1 cellular context compared by ENCODE assay signal in the genomic region with DNA sequence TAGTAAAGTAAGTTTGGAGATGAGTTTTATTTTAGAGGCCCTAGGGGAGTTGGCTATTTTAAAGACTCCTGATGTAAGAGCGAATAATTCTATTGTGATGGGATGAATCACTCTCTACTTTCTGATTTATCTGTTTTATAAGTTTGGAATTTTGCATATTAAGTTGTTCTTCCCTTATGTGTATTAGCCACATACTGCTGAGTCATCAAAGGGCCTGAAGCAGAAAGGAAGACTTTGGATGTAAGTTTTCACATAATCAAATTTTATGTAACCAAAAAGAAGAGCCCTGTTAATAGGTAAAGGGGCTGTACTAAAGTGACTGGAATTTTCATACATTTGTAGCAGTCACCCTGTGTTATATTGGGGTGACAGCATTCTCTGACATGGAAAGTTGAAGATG.
TF ChIP-seq lines count a peak whose summit lies in the region.

No MANE protein-coding gene starts in this region.

TF ChIP-seq in K562, 482 proteins besides CTCF, POLR2A, EP300 and RAD21 (continued from another document):
- TF ChIP-seq, protein P1, sequence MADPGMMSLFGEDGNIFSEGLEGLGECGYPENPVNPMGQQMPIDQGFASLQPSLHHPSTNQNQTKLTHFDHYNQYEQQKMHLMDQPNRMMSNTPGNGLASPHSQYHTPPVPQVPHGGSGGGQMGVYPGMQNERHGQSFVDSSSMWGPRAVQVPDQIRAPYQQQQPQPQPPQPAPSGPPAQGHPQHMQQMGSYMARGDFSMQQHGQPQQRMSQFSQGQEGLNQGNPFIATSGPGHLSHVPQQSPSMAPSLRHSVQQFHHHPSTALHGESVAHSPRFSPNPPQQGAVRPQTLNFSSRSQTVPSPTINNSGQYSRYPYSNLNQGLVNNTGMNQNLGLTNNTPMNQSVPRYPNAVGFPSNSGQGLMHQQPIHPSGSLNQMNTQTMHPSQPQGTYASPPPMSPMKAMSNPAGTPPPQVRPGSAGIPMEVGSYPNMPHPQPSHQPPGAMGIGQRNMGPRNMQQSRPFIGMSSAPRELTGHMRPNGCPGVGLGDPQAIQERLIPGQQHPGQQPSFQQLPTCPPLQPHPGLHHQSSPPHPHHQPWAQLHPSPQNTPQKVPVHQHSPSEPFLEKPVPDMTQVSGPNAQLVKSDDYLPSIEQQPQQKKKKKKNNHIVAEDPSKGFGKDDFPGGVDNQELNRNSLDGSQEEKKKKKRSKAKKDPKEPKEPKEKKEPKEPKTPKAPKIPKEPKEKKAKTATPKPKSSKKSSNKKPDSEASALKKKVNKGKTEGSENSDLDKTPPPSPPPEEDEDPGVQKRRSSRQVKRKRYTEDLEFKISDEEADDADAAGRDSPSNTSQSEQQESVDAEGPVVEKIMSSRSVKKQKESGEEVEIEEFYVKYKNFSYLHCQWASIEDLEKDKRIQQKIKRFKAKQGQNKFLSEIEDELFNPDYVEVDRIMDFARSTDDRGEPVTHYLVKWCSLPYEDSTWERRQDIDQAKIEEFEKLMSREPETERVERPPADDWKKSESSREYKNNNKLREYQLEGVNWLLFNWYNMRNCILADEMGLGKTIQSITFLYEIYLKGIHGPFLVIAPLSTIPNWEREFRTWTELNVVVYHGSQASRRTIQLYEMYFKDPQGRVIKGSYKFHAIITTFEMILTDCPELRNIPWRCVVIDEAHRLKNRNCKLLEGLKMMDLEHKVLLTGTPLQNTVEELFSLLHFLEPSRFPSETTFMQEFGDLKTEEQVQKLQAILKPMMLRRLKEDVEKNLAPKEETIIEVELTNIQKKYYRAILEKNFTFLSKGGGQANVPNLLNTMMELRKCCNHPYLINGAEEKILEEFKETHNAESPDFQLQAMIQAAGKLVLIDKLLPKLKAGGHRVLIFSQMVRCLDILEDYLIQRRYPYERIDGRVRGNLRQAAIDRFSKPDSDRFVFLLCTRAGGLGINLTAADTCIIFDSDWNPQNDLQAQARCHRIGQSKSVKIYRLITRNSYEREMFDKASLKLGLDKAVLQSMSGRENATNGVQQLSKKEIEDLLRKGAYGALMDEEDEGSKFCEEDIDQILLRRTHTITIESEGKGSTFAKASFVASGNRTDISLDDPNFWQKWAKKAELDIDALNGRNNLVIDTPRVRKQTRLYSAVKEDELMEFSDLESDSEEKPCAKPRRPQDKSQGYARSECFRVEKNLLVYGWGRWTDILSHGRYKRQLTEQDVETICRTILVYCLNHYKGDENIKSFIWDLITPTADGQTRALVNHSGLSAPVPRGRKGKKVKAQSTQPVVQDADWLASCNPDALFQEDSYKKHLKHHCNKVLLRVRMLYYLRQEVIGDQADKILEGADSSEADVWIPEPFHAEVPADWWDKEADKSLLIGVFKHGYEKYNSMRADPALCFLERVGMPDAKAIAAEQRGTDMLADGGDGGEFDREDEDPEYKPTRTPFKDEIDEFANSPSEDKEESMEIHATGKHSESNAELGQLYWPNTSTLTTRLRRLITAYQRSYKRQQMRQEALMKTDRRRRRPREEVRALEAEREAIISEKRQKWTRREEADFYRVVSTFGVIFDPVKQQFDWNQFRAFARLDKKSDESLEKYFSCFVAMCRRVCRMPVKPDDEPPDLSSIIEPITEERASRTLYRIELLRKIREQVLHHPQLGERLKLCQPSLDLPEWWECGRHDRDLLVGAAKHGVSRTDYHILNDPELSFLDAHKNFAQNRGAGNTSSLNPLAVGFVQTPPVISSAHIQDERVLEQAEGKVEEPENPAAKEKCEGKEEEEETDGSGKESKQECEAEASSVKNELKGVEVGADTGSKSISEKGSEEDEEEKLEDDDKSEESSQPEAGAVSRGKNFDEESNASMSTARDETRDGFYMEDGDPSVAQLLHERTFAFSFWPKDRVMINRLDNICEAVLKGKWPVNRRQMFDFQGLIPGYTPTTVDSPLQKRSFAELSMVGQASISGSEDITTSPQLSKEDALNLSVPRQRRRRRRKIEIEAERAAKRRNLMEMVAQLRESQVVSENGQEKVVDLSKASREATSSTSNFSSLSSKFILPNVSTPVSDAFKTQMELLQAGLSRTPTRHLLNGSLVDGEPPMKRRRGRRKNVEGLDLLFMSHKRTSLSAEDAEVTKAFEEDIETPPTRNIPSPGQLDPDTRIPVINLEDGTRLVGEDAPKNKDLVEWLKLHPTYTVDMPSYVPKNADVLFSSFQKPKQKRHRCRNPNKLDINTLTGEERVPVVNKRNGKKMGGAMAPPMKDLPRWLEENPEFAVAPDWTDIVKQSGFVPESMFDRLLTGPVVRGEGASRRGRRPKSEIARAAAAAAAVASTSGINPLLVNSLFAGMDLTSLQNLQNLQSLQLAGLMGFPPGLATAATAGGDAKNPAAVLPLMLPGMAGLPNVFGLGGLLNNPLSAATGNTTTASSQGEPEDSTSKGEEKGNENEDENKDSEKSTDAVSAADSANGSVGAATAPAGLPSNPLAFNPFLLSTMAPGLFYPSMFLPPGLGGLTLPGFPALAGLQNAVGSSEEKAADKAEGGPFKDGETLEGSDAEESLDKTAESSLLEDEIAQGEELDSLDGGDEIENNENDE (IDR thresholded peaks at IDR 0.05; ENCODE audit: low read depth, low read length), result no peak
- TF ChIP-seq MAFG (tag; conservative IDR thresholded peaks at IDR 0.05) (peak; percentile 74), HMG20B (CRISPR knock-in tag; IDR thresholded peaks at IDR 0.05) (no peak), KLF6 (CRISPR knock-in tag; IDR thresholded peaks at IDR 0.05; ENCODE audit: borderline replicate concordance) (no peak)
- TF ChIP-seq, protein P2, sequence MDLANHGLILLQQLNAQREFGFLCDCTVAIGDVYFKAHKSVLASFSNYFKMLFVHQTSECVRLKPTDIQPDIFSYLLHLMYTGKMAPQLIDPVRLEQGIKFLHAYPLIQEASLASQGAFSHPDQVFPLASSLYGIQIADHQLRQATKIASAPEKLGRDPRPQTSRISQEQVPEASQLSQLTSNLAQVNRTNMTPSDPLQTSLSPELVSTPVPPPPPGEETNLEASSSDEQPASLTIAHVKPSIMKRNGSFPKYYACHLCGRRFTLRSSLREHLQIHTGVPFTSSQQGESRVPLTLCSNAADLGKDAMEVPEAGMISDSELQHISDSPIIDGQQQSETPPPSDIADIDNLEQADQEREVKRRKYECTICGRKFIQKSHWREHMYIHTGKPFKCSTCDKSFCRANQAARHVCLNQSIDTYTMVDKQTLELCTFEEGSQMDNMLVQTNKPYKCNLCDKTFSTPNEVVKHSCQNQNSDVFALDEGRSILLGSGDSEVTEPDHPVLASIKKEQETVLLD (IDR thresholded peaks at IDR 0.05), result no peak
